ENCODE assay signal across 1 cellular context in genomic region chr3:57221883-57222282, GRCh38.
TF ChIP-seq lines count a peak whose summit lies in the region.

No MANE protein-coding gene starts in this region.

TF ChIP-seq in GM23338, 12 proteins besides CTCF, POLR2A, EP300 and RAD21 (continued from another document):
- TF ChIP-seq, protein P1, sequence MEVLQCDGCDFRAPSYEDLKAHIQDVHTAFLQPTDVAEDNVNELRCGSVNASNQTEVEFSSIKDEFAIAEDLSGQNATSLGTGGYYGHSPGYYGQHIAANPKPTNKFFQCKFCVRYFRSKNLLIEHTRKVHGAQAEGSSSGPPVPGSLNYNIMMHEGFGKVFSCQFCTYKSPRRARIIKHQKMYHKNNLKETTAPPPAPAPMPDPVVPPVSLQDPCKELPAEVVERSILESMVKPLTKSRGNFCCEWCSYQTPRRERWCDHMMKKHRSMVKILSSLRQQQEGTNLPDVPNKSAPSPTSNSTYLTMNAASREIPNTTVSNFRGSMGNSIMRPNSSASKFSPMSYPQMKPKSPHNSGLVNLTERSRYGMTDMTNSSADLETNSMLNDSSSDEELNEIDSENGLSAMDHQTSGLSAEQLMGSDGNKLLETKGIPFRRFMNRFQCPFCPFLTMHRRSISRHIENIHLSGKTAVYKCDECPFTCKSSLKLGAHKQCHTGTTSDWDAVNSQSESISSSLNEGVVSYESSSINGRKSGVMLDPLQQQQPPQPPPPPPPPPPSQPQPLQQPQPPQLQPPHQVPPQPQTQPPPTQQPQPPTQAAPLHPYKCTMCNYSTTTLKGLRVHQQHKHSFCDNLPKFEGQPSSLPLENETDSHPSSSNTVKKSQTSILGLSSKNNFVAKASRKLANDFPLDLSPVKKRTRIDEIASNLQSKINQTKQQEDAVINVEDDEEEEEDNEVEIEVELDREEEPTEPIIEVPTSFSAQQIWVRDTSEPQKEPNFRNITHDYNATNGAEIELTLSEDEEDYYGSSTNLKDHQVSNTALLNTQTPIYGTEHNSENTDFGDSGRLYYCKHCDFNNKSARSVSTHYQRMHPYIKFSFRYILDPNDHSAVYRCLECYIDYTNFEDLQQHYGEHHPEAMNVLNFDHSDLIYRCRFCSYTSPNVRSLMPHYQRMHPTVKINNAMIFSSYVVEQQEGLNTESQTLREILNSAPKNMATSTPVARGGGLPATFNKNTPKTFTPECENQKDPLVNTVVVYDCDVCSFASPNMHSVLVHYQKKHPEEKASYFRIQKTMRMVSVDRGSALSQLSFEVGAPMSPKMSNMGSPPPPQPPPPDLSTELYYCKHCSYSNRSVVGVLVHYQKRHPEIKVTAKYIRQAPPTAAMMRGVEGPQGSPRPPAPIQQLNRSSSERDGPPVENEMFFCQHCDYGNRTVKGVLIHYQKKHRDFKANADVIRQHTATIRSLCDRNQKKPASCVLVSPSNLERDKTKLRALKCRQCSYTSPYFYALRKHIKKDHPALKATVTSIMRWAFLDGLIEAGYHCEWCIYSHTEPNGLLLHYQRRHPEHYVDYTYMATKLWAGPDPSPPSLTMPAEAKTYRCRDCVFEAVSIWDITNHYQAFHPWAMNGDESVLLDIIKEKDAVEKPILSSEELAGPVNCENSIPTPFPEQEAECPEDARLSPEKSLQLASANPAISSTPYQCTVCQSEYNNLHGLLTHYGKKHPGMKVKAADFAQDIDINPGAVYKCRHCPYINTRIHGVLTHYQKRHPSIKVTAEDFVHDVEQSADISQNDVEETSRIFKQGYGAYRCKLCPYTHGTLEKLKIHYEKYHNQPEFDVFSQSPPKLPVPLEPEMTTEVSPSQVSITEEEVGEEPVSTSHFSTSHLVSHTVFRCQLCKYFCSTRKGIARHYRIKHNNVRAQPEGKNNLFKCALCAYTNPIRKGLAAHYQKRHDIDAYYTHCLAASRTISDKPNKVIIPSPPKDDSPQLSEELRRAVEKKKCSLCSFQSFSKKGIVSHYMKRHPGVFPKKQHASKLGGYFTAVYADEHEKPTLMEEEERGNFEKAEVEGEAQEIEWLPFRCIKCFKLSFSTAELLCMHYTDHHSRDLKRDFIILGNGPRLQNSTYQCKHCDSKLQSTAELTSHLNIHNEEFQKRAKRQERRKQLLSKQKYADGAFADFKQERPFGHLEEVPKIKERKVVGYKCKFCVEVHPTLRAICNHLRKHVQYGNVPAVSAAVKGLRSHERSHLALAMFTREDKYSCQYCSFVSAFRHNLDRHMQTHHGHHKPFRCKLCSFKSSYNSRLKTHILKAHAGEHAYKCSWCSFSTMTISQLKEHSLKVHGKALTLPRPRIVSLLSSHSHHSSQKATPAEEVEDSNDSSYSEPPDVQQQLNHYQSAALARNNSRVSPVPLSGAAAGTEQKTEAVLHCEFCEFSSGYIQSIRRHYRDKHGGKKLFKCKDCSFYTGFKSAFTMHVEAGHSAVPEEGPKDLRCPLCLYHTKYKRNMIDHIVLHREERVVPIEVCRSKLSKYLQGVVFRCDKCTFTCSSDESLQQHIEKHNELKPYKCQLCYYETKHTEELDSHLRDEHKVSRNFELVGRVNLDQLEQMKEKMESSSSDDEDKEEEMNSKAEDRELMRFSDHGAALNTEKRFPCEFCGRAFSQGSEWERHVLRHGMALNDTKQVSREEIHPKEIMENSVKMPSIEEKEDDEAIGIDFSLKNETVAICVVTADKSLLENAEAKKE (CRISPR knock-in tag; IDR thresholded peaks at IDR 0.05) = no peak
- no peak for TF ChIP-seq EZH2phosphoT487 (IDR thresholded peaks at IDR 0.05; ENCODE audit: unreplicated experiment)
- TF ChIP-seq POLR2AphosphoS5 (IDR thresholded peaks at IDR 0.05; ENCODE audit: low read depth) = no peak
- no peak for TF ChIP-seq JUNB (IDR thresholded peaks at IDR 0.05; ENCODE audit: unreplicated experiment)
- TF ChIP-seq STAT1 (IDR thresholded peaks at IDR 0.05; ENCODE audit: unreplicated experiment) = no peak
- TF ChIP-seq CREB1 (CRISPR knock-in tag; IDR thresholded peaks at IDR 0.05; ENCODE audit: low read depth) = no peak
- TF ChIP-seq ZNF114 (CRISPR knock-in tag; IDR thresholded peaks at IDR 0.05) = no peak
- TF ChIP-seq REST (IDR thresholded peaks at IDR 0.05; ENCODE audit: unreplicated experiment) = no peak
- TF ChIP-seq NANOG (IDR thresholded peaks at IDR 0.05; ENCODE audit: borderline replicate concordance) = no peak
- no peak for TF ChIP-seq EZH2 (IDR thresholded peaks at IDR 0.05; ENCODE audit: low read depth, unreplicated experiment)
